Comparison of ENCODE assay signal across 14 cellular contexts in genomic region chr6:111774346-111774703, GRCh38.
DNase-seq lines count a peak whose midpoint lies in the region; ATAC-seq and TF ChIP-seq lines count a peak whose summit lies in the region.
"Had no signal": no experiment of that assay in that cellular context is flagged by ENCODE, and none has a peak within 500 bp of the region (broad histone marks: within the 10 kb centered on the region; RNA-seq: fewer than 3 reads in every experiment).

No MANE protein-coding gene starts in this region.

- peaks cover 2% of the 10 kb centered on the region; the same call in 1 of the 2 replicates for H3K27me3 ChIP-seq in Panc1 (ENCODE audit: control insufficient read depth, insufficient read depth, low read length)
- no peaks in the 10 kb centered on the region for H3K27me3 ChIP-seq in fibroblast of lung (ENCODE audit: control insufficient read depth, insufficient read depth, low read length)
- no peaks in the 10 kb centered on the region for H3K27me3 ChIP-seq in thyroid gland
- H3K27me3 ChIP-seq: ascending aorta, dorsolateral prefrontal cortex had no signal

- no peaks in the 10 kb centered on the region for H3K36me3 ChIP-seq in Panc1 (ENCODE audit: control insufficient read depth, insufficient read depth, low read length)
- no peaks in the 10 kb centered on the region for H3K36me3 ChIP-seq in fibroblast of lung (ENCODE audit: control insufficient read depth, insufficient read depth, low read length)
- H3K36me3 ChIP-seq in thyroid gland = no peaks in the 10 kb centered on the region
- H3K36me3 ChIP-seq: ascending aorta had no signal

- WGBS in thyroid gland, 2 donors = 87 to 100% methylated on average over 1 of the region's 1 CpG

- in situ Hi-C loops in Panc1 (cut with HindIII; ENCODE audit: low pct_unique_long_range_greater_than_20kb, low sequenced_read_pairs) = no loop called here

- ATAC-seq in natural killer cell = no peak
- no peak for ATAC-seq in natural killer cell treated with Interleukin-12 subunit alpha and Interleukin-12 subunit beta and Interleukin-15 and Interleukin-18, amount 100 ng/mL, for 72 hours
- ATAC-seq in Panc1 = peak; percentile 72

- no TSS peak for BruUV-seq in Panc1 (replicated peaks; lab: Mats Ljungman, UMichigan)

- TF ChIP-seq POLR2A in thyroid gland (IDR thresholded peaks at IDR 0.05) = no peak

- H3K4me1 Mint-ChIP-seq in natural killer cell = peaks cover 91 to 94% of the 10 kb centered on the region in 2 donors
- H3K4me1 Mint-ChIP-seq in natural killer cell treated with Interleukin-12 subunit alpha and Interleukin-12 subunit beta and Interleukin-15 and Interleukin-18, amount 100 ng/mL, for 72 hours (ENCODE audit: low read depth in 2 of 2) = peaks cover 80 to 85% of the 10 kb centered on the region in 2 donors

- no peaks in the 10 kb centered on the region for H3K9me3 Mint-ChIP-seq in natural killer cell
- H3K9me3 Mint-ChIP-seq in natural killer cell treated with Interleukin-12 subunit alpha and Interleukin-12 subunit beta and Interleukin-15 and Interleukin-18, amount 100 ng/mL, for 72 hours = peaks cover 2% of the 10 kb centered on the region

- CTCF ChIA-PET in Panc1 (lab: Charles Lee) = no interaction called here

- peaks cover 2% of the 10 kb centered on the region for H4K20me1 ChIP-seq in fibroblast of lung (ENCODE audit: control insufficient read depth, extremely low read depth, insufficient read depth, low read length)

- peak overlapping the region; percentile 99 to 100 for H3K27ac Mint-ChIP-seq in natural killer cell
- H3K27ac Mint-ChIP-seq in natural killer cell treated with Interleukin-12 subunit alpha and Interleukin-12 subunit beta and Interleukin-15 and Interleukin-18, amount 100 ng/mL, for 72 hours = peak overlapping the region in 1 of 2 donors; percentile 97

- TF ChIP-seq CTCF in natural killer cell (IDR thresholded peaks at IDR 0.05) (no peak), Panc1 (IDR thresholded peaks at IDR 0.05) (no peak), fibroblast of lung (conservative IDR thresholded peaks at IDR 0.05 in 1 of 2, IDR thresholded peaks at IDR 0.05 in 1 of 2; ENCODE audit: low read depth in 1 of 2, low read length in 2 of 2) (no peak), thyroid gland (IDR thresholded peaks at IDR 0.05) (no peak)

- no peak overlapping the region for H3K4me3 ChIP-seq in Panc1 (ENCODE audit: low read depth in 2 of 2, low read length in 2 of 2)
- H3K4me3 ChIP-seq in fibroblast of lung (replicated peaks in 1 of 4; ENCODE audit: control extremely low read depth in 1 of 4, insufficient read depth in 1 of 4, low read depth in 3 of 4, low read length in 4 of 4) = no peak overlapping the region
- no peak overlapping the region for H3K4me3 ChIP-seq in thyroid gland (replicated peaks in 1 of 3)
- H3K4me3 ChIP-seq: ascending aorta, dorsolateral prefrontal cortex had no signal

- H3K4me3 Mint-ChIP-seq in natural killer cell = peak overlapping the region; percentile 5
- no peak overlapping the region for H3K4me3 Mint-ChIP-seq in natural killer cell treated with Interleukin-12 subunit alpha and Interleukin-12 subunit beta and Interleukin-15 and Interleukin-18, amount 100 ng/mL, for 72 hours

- POLR2A ChIA-PET in Panc1 (lab: Charles Lee) = no interaction called here

- no peak for DNase-seq in natural killer cell
- no peak for DNase-seq in natural killer cell treated with Interleukin-12 subunit alpha and Interleukin-12 subunit beta and Interleukin-15 and Interleukin-18, amount 100 ng/mL, for 72 hours (ENCODE audit: low spot score)
- DNase-seq in Panc1 (ENCODE audit: low read depth, low spot score) = no peak
- DNase-seq in fibroblast of lung (ENCODE audit: low read depth in 2 of 2) = peak; percentile 22 to 37
- DNase-seq in thyroid gland = no peak
- DNase-seq in H4 (ENCODE audit: low spot score) = no peak
- DNase-seq in T-helper 9 cell = no peak
- DNase-seq in NCI-H187 (lab: John Stamatoyannopoulos, UW) = no peak
- DNase-seq: dorsolateral prefrontal cortex; NCI-H1436 treated with DMSO at 0.1 percent for 48 hours; stimulated activated CD4-positive, alpha-beta T cell treated with anti-CD3 and anti-CD28 coated beads, Interleukin-2, amount 100 ng/mL, for 48 hours had no signal

- no peaks in the 10 kb centered on the region for H3K79me2 ChIP-seq in fibroblast of lung (ENCODE audit: control insufficient read depth, insufficient read depth, low read length)

- H3K27ac ChIP-seq in Panc1 (ENCODE audit: low read length) = no peak overlapping the region
- no peak overlapping the region for H3K27ac ChIP-seq in fibroblast of lung (ENCODE audit: insufficient read depth, low read length)
- no peak overlapping the region for H3K27ac ChIP-seq in thyroid gland
- H3K27ac ChIP-seq: ascending aorta, C4-2B, RWPE1 had no signal

- no peaks in the 10 kb centered on the region for H3K4me1 ChIP-seq in Panc1 (ENCODE audit: control insufficient read depth, insufficient read depth, low read length)
- no peaks in the 10 kb centered on the region for H3K4me1 ChIP-seq in fibroblast of lung (ENCODE audit: control insufficient read depth, extremely low read depth, insufficient read depth, low read length)
- peaks cover 0 to 23% of the 10 kb centered on the region in 2 donors for H3K4me1 ChIP-seq in thyroid gland
- H3K4me1 ChIP-seq: ascending aorta had no signal

- H3K9me3 ChIP-seq in Panc1 (ENCODE audit: control insufficient read depth, insufficient read depth, low read depth, low read length) (no peaks in the 10 kb centered on the region), fibroblast of lung (ENCODE audit: control insufficient read depth, insufficient read depth, low read depth, low read length) (no peaks in the 10 kb centered on the region), thyroid gland (no peaks in the 10 kb centered on the region)
- H3K9me3 ChIP-seq: ascending aorta had no signal

- intact Hi-C loops in natural killer cell (cut with micrococcal nuclease) (loop anchor here (2.0 kb wide), 2 partner anchors 14 to 60 kb away; no protein-coding TSS in a partner anchor), Panc1 (cut with micrococcal nuclease; ENCODE audit: unreplicated experiment) (no loop called here), thyroid gland (cut with DNase I) (no loop called here)

- H3K36me3 Mint-ChIP-seq in natural killer cell = no peaks in the 10 kb centered on the region
- peaks cover 12% of the 10 kb centered on the region for H3K36me3 Mint-ChIP-seq in natural killer cell treated with Interleukin-12 subunit alpha and Interleukin-12 subunit beta and Interleukin-15 and Interleukin-18, amount 100 ng/mL, for 72 hours

- no peak overlapping the region for H2AFZ ChIP-seq in fibroblast of lung (ENCODE audit: low read length)

- no peak overlapping the region for H3K4me2 ChIP-seq in fibroblast of lung (ENCODE audit: extremely low read depth, insufficient read depth, low read length)

- H3K9ac ChIP-seq in fibroblast of lung (ENCODE audit: insufficient read depth, low read length) = no peak overlapping the region

- no peaks in the 10 kb centered on the region for H3K27me3 Mint-ChIP-seq in natural killer cell (ENCODE audit: low read depth in 2 of 2)
- no peaks in the 10 kb centered on the region for H3K27me3 Mint-ChIP-seq in natural killer cell treated with Interleukin-12 subunit alpha and Interleukin-12 subunit beta and Interleukin-15 and Interleukin-18, amount 100 ng/mL, for 72 hours

Comparison
In these comparisons a context has a peak if more than half of its experiments do, and no peak if none do; other contexts are left out.
1. DNase-seq: peak in fibroblast of lung (2 of 2); none in natural killer cell (single experiment), natural killer cell treated with Interleukin-12 subunit alpha and Interleukin-12 subunit beta and Interleukin-15 and Interleukin-18, amount 100 ng/mL, for 72 hours (single experiment), Panc1 (single experiment), thyroid gland (0 of 2), H4 (single experiment), T-helper 9 cell (single experiment) and NCI-H187 (0 of 2).